ENCODE assay signal across 1 cellular context in genomic region chr2:108594982-108595464, GRCh38.
TF ChIP-seq lines count a peak whose summit lies in the region.

No MANE protein-coding gene starts in this region.

TF ChIP-seq in K562, 482 proteins besides CTCF, POLR2A, EP300 and RAD21 (continued from another document and continues in another):
- TF ChIP-seq RUNX1 (IDR thresholded peaks at IDR 0.05; ENCODE audit: low read depth) (peak; percentile 99), KLF1 (tag; IDR thresholded peaks at IDR 0.05) (no peak), NFATC3 (IDR thresholded peaks at IDR 0.05) (0 out of 2 replicates have a peak, but pooled peaks have one; percentile 16), MEIS2 (IDR thresholded peaks at IDR 0.05; ENCODE audit: partially characterized antibody) (peak; percentile 90), UBTF (IDR thresholded peaks at IDR 0.05; ENCODE audit: borderline replicate concordance in 1 of 2, low read depth in 2 of 2, low read length in 2 of 2) (no peak), YY1 (IDR thresholded peaks at IDR 0.05; ENCODE audit: borderline replicate concordance in 1 of 3, control insufficient read depth in 1 of 3, extremely low read depth in 1 of 3, insufficient read depth in 3 of 3, insufficient read length in 1 of 3, insufficient replicate concordance in 2 of 3, low read depth in 1 of 3, low read length in 2 of 3) (peak in 1 of 3 experiments; percentile 33), ID3 (CRISPR knock-in tag; IDR thresholded peaks at IDR 0.05) (no peak), ID3 (tag; IDR thresholded peaks at IDR 0.05) (peak; percentile 99), ZNF592 (IDR thresholded peaks at IDR 0.05) (peak; percentile 81), PKNOX1 (IDR thresholded peaks at IDR 0.05) (peak; percentile 80), ZNF146 (CRISPR knock-in tag; IDR thresholded peaks at IDR 0.05; ENCODE audit: unreplicated experiment) (no peak), ZNF197 (CRISPR knock-in tag; IDR thresholded peaks at IDR 0.05; ENCODE audit: low read depth) (0 out of 2 replicates have a peak, but pooled peaks have one; percentile 39), PBX2 (CRISPR knock-in tag; IDR thresholded peaks at IDR 0.05; ENCODE audit: low read depth) (no peak), PBX2 (tag; conservative IDR thresholded peaks at IDR 0.05; ENCODE audit: low read depth) (peak; percentile 64), HMG20B (CRISPR knock-in tag; IDR thresholded peaks at IDR 0.05) (no peak), ZBTB1 (CRISPR knock-in tag; IDR thresholded peaks at IDR 0.05; ENCODE audit: borderline replicate concordance, low read depth) (no peak), MTA3 (IDR thresholded peaks at IDR 0.05; ENCODE audit: borderline replicate concordance) (peak; percentile 93), BACH1 (tag; IDR thresholded peaks at IDR 0.05) (0 out of 2 replicates have a peak, but pooled peaks have one; percentile 43), FOXK2 (conservative IDR thresholded peaks at IDR 0.05 in 1 of 2, IDR thresholded peaks at IDR 0.05 in 1 of 2; ENCODE audit: low read depth in 2 of 2) (peak; percentile 83 to 90; a peak in 3 of 4 replicates), PCBP1 (IDR thresholded peaks at IDR 0.05; ENCODE audit: low read depth, low read length, poor library complexity, severe bottlenecking) (no peak), HOMEZ (CRISPR knock-in tag; IDR thresholded peaks at IDR 0.05) (no peak), TRIM24 (IDR thresholded peaks at IDR 0.05) (peak; percentile 83 to 93), JUN (IDR thresholded peaks at IDR 0.05; ENCODE audit: borderline replicate concordance, low read depth, low read length) (peak; percentile 75; the same call in 1 of the 2 replicates), JUN (CRISPR knock-in tag; IDR thresholded peaks at IDR 0.05; ENCODE audit: borderline replicate concordance) (peak; percentile 91; the same call in 1 of the 2 replicates), FOXP1 (CRISPR knock-in tag; IDR thresholded peaks at IDR 0.05) (0 out of 2 replicates have a peak, but pooled peaks have one; percentile 64), MLLT1 (IDR thresholded peaks at IDR 0.05) (peak; percentile 14 to 98; a peak in 3 of 4 replicates), FOSL1 (tag; conservative IDR thresholded peaks at IDR 0.05) (peak; percentile 69), ZBTB17 (CRISPR knock-in tag; IDR thresholded peaks at IDR 0.05) (0 out of 2 replicates have a peak, but pooled peaks have one; percentile 18), HMBOX1 (IDR thresholded peaks at IDR 0.05) (peak; percentile 92), ATF3 (IDR thresholded peaks at IDR 0.05) (peak; percentile 85), ATF3 (CRISPR knock-in tag; conservative IDR thresholded peaks at IDR 0.05) (no peak), ZKSCAN1 (IDR thresholded peaks at IDR 0.05; ENCODE audit: low read depth, low read length) (peak; percentile 93), PHF8 (IDR thresholded peaks at IDR 0.05; ENCODE audit: borderline replicate concordance, low read length) (peak; percentile 13; the same call in 1 of the 2 replicates), CBFB (CRISPR knock-in tag; IDR thresholded peaks at IDR 0.05) (peak; percentile 100), ZNF124 (CRISPR knock-in tag; IDR thresholded peaks at IDR 0.05) (no peak), KHSRP (IDR thresholded peaks at IDR 0.05) (peak; percentile 72), BMI1 (IDR thresholded peaks at IDR 0.05; ENCODE audit: low read length) (no peak), MYNN (IDR thresholded peaks at IDR 0.05) (peak; percentile 95), MYNN (CRISPR knock-in tag; IDR thresholded peaks at IDR 0.05) (no peak), ZNF644 (tag; IDR thresholded peaks at IDR 0.05; ENCODE audit: low read depth) (peak; percentile 54; the same call in 1 of the 2 replicates), PYGO2 (tag; IDR thresholded peaks at IDR 0.05) (peak; percentile 73), POLR2AphosphoS5 (IDR thresholded peaks at IDR 0.05; ENCODE audit: control insufficient read depth, insufficient read depth, low read depth, low read length) (peak; percentile 98), RCOR1 (IDR thresholded peaks at IDR 0.05; ENCODE audit: borderline replicate concordance in 1 of 2, low read depth in 2 of 2, low read length in 2 of 2) (peak; percentile 87 to 98; a peak in 3 of 4 replicates), LCOR (CRISPR knock-in tag; IDR thresholded peaks at IDR 0.05) (peak; percentile 98), MBD2 (IDR thresholded peaks at IDR 0.05; ENCODE audit: borderline replicate concordance, low read depth) (peak; percentile 92), HNRNPUL1 (IDR thresholded peaks at IDR 0.05; ENCODE audit: low read length) (no peak), SAP30 (IDR thresholded peaks at IDR 0.05; ENCODE audit: borderline replicate concordance, insufficient read depth, low read depth, low read length, poor library complexity, severe bottlenecking) (no peak), BCOR (IDR thresholded peaks at IDR 0.05) (peak; percentile 83), HDAC3 (IDR thresholded peaks at IDR 0.05; ENCODE audit: borderline replicate concordance, partially characterized antibody) (peak; percentile 97), RNF2 (IDR thresholded peaks at IDR 0.05) (peak; percentile 100), PURB (CRISPR knock-in tag; IDR thresholded peaks at IDR 0.05; ENCODE audit: low read depth) (no peak), ESRRA (IDR thresholded peaks at IDR 0.05; ENCODE audit: borderline replicate concordance, low read depth) (peak; percentile 100), TRIM28 (IDR thresholded peaks at IDR 0.05) (peak; percentile 63), NCOR1 (IDR thresholded peaks at IDR 0.05) (peak; percentile 99)
